ENCODE assay signal across 1 cellular context in genomic region chr10:92544296-92544695, GRCh38.
TF ChIP-seq lines count a peak whose summit lies in the region.

No MANE protein-coding gene starts in this region.

TF ChIP-seq in WTC11, 78 proteins besides CTCF, POLR2A, EP300 and RAD21 (continued from another document):
- no peak for TF ChIP-seq PRDM15 (CRISPR knock-in tag; IDR thresholded peaks at IDR 0.05)
